Comparison of ENCODE assay signal across 3 cellular contexts in the genomic region with DNA sequence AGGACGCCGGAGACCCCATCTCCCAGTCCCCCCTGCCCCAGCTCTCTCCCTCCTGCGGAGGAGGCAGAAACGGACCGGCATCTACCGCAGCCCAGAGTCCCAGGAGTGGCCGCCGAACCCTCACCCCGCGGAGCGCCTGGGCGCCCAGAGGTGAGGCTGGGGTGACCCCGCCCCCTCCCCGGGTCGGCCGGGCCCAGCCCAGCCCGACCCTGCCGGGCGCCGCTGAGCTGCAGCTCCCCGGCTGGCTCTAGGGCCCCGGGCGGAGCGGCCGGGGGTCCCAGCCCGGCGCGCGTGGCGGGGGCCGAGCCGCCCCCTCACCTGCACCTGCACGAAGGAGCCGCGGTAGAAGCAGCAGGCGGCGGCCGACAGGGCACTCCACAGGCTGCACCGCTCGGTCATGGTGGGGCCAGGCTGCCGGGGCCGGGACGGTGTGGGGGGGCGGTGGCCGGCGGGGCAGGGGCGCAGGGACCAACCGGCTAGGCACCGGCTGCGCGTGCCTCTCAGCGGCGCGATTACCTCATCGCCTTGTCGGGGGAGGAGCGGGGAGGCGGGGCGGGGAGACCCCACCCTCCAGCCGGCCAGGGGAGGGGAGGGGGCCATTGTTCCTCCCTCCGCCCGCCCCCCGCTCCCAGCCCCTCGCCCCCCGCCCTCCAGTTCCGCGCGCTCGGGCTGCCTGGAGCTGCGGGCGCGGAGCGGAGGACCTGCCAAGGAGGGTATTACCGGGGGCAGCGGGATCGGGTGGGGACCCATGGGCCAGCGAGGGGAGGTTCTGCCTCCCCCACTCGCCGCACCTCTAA.
TF ChIP-seq lines count a peak whose summit lies in the region.

No MANE protein-coding gene starts in this region.

TF ChIP-seq in SK-N-SH, 30 proteins besides CTCF, POLR2A, EP300 and RAD21 (continues in another document):
- TF ChIP-seq FOXM1 (IDR thresholded peaks at IDR 0.05; ENCODE audit: low read depth) (no peak), TCF12 (IDR thresholded peaks at IDR 0.05) (no peak), ELF1 (IDR thresholded peaks at IDR 0.05) (no peak), MEF2A (IDR thresholded peaks at IDR 0.05; ENCODE audit: borderline replicate concordance, low read depth) (no peak), FOSL2 (IDR thresholded peaks at IDR 0.05; ENCODE audit: borderline replicate concordance, low read depth) (no peak), SIN3A (IDR thresholded peaks at IDR 0.05; ENCODE audit: borderline replicate concordance, low read depth, low read length) (no peak), EZH2phosphoT487 (IDR thresholded peaks at IDR 0.05; ENCODE audit: borderline replicate concordance, low read depth) (no peak), CHD2 (IDR thresholded peaks at IDR 0.05; ENCODE audit: low read length, partially characterized antibody) (no peak), GABPA (IDR thresholded peaks at IDR 0.05; ENCODE audit: low read depth) (no peak), POLR2AphosphoS5 (IDR thresholded peaks at IDR 0.05; ENCODE audit: low read depth, low read length) (no peak), ZBTB33 (IDR thresholded peaks at IDR 0.05; ENCODE audit: borderline replicate concordance, low read depth) (no peak), FOXJ3 (CRISPR knock-in tag; IDR thresholded peaks at IDR 0.05) (no peak)
- TF ChIP-seq, protein P1, sequence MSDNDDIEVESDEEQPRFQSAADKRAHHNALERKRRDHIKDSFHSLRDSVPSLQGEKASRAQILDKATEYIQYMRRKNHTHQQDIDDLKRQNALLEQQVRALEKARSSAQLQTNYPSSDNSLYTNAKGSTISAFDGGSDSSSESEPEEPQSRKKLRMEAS (IDR thresholded peaks at IDR 0.05; ENCODE audit: low read depth), result no peak
- TF ChIP-seq, protein P2, sequence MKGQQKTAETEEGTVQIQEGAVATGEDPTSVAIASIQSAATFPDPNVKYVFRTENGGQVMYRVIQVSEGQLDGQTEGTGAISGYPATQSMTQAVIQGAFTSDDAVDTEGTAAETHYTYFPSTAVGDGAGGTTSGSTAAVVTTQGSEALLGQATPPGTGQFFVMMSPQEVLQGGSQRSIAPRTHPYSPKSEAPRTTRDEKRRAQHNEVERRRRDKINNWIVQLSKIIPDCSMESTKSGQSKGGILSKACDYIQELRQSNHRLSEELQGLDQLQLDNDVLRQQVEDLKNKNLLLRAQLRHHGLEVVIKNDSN (IDR thresholded peaks at IDR 0.05; ENCODE audit: borderline replicate concordance, low read depth), result no peak

TF ChIP-seq in SK-N-SH treated with all-trans-retinoic acid at 6 μM for 48 hours, 23 proteins besides CTCF, POLR2A, EP300 and RAD21:
- no peak for TF ChIP-seq BACH2 (CRISPR knock-in tag; IDR thresholded peaks at IDR 0.05; ENCODE audit: borderline replicate concordance)

TF ChIP-seq in K562, 482 proteins besides CTCF, POLR2A, EP300 and RAD21:
- TF ChIP-seq ZC3H11A (IDR thresholded peaks at IDR 0.05; ENCODE audit: low read depth, low read length) (no peak), PHTF2 (CRISPR knock-in tag; IDR thresholded peaks at IDR 0.05) (no peak)
- TF ChIP-seq, protein P3, sequence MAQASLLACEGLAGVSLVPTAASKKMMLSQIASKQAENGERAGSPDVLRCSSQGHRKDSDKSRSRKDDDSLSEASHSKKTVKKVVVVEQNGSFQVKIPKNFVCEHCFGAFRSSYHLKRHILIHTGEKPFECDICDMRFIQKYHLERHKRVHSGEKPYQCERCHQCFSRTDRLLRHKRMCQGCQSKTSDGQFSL (CRISPR knock-in tag; IDR thresholded peaks at IDR 0.05), result peak; percentile 61; the same call in 1 of the 2 replicates
- TF ChIP-seq, protein P3 (tag; IDR thresholded peaks at IDR 0.05), result no peak
